ENCODE assay signal across 15 cellular contexts in the genomic region with DNA sequence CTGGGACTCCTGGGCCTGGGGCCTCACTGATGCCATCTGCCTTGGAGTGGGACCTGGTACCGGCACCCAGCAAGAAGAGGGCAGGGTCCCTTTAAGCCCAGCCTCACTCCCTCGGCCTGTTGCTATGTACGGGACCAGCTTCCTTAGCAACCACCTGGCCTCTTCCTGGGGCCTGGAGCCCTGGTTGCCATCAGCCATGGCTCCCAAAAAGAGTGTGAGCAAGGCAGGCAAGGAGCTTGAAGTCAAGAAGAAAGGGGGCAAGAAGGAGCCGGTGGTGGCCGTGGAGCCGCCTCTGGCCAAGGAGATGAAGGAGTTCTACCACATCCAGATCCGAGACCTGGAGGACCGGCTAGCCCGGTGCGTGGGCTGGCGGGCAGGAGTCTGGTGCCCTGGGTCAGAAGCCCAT. TPM values are rescaled to one million over a fixed set of nuclear protein-coding genes. Genes with fewer than 3 reads are reported as not detected.
DNase-seq lines count a peak whose midpoint lies in the region; ATAC-seq, FAIRE-seq and TF ChIP-seq lines count a peak whose summit lies in the region.
"Had no signal": no experiment of that assay in that cellular context is flagged by ENCODE, and none has a peak within 500 bp of the region (broad histone marks: within the 10 kb centered on the region; RNA-seq: fewer than 3 reads in every experiment).

A gene (plus strand): TSS at position 153 of the 406 bp plus-strand sequence. CDS start 44 bp downstream, at position 197.

- no peak within 1 kb of the TSS for H3K9ac ChIP-seq in HepG2 (ENCODE audit: insufficient read depth, low read depth, low read length)

- no peak for TF ChIP-seq EP300 in HepG2 (IDR thresholded peaks at IDR 0.05; ENCODE audit: low read depth in 2 of 2, low read length in 2 of 2)
- TF ChIP-seq EP300 in HepG2 (CRISPR knock-in tag; IDR thresholded peaks at IDR 0.05; ENCODE audit: borderline replicate concordance): no peak

- H3K27me3 Mint-ChIP-seq in CD8-positive, alpha-beta memory T cell: peaks cover 0 to 3% of the 10 kb centered on the region in 2 donors
- H3K27me3 Mint-ChIP-seq in activated CD8-positive, alpha-beta T cell treated with anti-CD3 and anti-CD28 coated beads for 36 hours: no peaks in the 10 kb centered on the region

- DNase-seq in CD8-positive, alpha-beta memory T cell: no peak
- DNase-seq in H7: peak; percentile 92
- DNase-seq in SK-MEL-5 (ENCODE audit: low read depth, low spot score): peak; percentile 47
- no peak for DNase-seq in HepG2 (ENCODE audit: low spot score)
- no peak for DNase-seq in activated CD8-positive, alpha-beta T cell treated with anti-CD3 and anti-CD28 coated beads for 36 hours
- no peak for DNase-seq in stimulated activated naive CD4-positive, alpha-beta T cell (lab: John Stamatoyannopoulos, UW)
- DNase-seq in NCI-H1092 treated with DMSO at 0.1 percent for 48 hours (lab: John Stamatoyannopoulos, UW): no peak
- no peak for DNase-seq in T-helper 9 cell
- DNase-seq: cortex of kidney, heart right ventricle, natural killer cell had no signal

- no TSS peak for BruUV-seq in HepG2 (replicated peaks; lab: Mats Ljungman, UMichigan)

- intact Hi-C loops in HepG2 (cut with micrococcal nuclease; ENCODE audit: unreplicated experiment): no loop called here
- intact Hi-C loops in activated CD8-positive, alpha-beta T cell treated with anti-CD3 and anti-CD28 coated beads for 36 hours (cut with micrococcal nuclease): no loop called here

- peak within 1 kb of the TSS in 1 of 7 donors; percentile 40 for H3K4me3 Mint-ChIP-seq in CD8-positive, alpha-beta memory T cell
- H3K4me3 Mint-ChIP-seq in activated CD8-positive, alpha-beta T cell treated with anti-CD3 and anti-CD28 coated beads for 36 hours: no peak within 1 kb of the TSS
- H3K4me3 Mint-ChIP-seq: natural killer cell; T-helper 1 cell treated with Interleukin-12 subunit alpha and Interleukin-12 subunit beta and Interleukin-4 antibody, amounts not matched to agents 30 μg/mL and 1 μg/mL, for 36 hours had no signal

- H3K4me1 ChIP-seq in CD8-positive, alpha-beta memory T cell (ENCODE audit: insufficient read depth, low read length): peaks cover 13% of the 10 kb centered on the region
- H3K4me1 ChIP-seq in HepG2 (ENCODE audit: insufficient read depth, low read length): peaks cover 28% of the 10 kb centered on the region
- H3K4me1 ChIP-seq: HAP-1, heart right ventricle had no signal

- 52% methylated on average over 10 of the region's 11 CpGs for WGBS in HepG2 (ENCODE audit: low lambda C conversion rate)

- FAIRE-seq in HepG2 (lab: Jason Lieb, UNC): no peak

- H3K27ac Mint-ChIP-seq in CD8-positive, alpha-beta memory T cell: peak within 1 kb of the TSS in 6 of 8 donors; percentile 19 to 62 (median 42)
- no peak within 1 kb of the TSS for H3K27ac Mint-ChIP-seq in activated CD8-positive, alpha-beta T cell treated with anti-CD3 and anti-CD28 coated beads for 36 hours
- H3K27ac Mint-ChIP-seq: natural killer cell; T-helper 1 cell treated with Interleukin-12 subunit alpha and Interleukin-12 subunit beta and Interleukin-4 antibody, amounts not matched to agents 30 μg/mL and 1 μg/mL, for 36 hours had no signal

- TF ChIP-seq CTCF in HepG2 (CRISPR knock-in tag; IDR thresholded peaks at IDR 0.05): no peak
- no peak for TF ChIP-seq CTCF in activated CD8-positive, alpha-beta T cell treated with anti-CD3 and anti-CD28 coated beads for 36 hours (IDR thresholded peaks at IDR 0.05)

- H3K27me3 ChIP-seq in CD8-positive, alpha-beta memory T cell (ENCODE audit: insufficient read depth, low read length, poor library complexity, severe bottlenecking): no peaks in the 10 kb centered on the region
- H3K27me3 ChIP-seq in H7 (ENCODE audit: control insufficient read depth, insufficient read depth, low read length): no peaks in the 10 kb centered on the region
- peaks cover 3 to 13% of the 10 kb centered on the region in 2 experiments; a peak in 2 of 5 replicates for H3K27me3 ChIP-seq in HepG2 (ENCODE audit: control insufficient read depth in 1 of 2, insufficient read depth in 2 of 2, low read length in 2 of 2)
- H3K27me3 ChIP-seq: heart right ventricle, suprapubic skin had no signal

- CTCF ChIA-PET in CD8-positive, alpha-beta memory T cell (lab: Charles Lee): interaction anchor here (3.8 kb wide), 1 partner anchor 28 kb away, joined by 28 read pairs; a partner anchor contains a TSS
- CTCF ChIA-PET in HepG2 (lab: Yijun Ruan, JAX; ENCODE audit: low intra/inter-chr PET ratio, low total read pairs): interaction anchor here (1.4 kb wide), 1 partner anchor 116 kb away, joined by 3 read pairs; no protein-coding TSS in a partner anchor
- CTCF ChIA-PET in activated CD8-positive, alpha-beta T cell treated with anti-CD3 and anti-CD28 coated beads for 36 hours (lab: Charles Lee): interaction anchor here (1.0 kb wide), 2 partner anchors 28 to 162 kb away, joined by 3 to 4 read pairs; a partner anchor contains a TSS

- no peaks in the 10 kb centered on the region for H3K36me3 ChIP-seq in CD8-positive, alpha-beta memory T cell (ENCODE audit: insufficient read depth, low read length)
- H3K36me3 ChIP-seq in H7 (replicated peaks; ENCODE audit: control insufficient read depth, insufficient read depth, low read length) (no peaks in the 10 kb centered on the region), HepG2 (replicated peaks in 1 of 2; ENCODE audit: control insufficient read depth in 1 of 2, insufficient read depth in 2 of 2, low read length in 2 of 2) (no peaks in the 10 kb centered on the region)
- H3K36me3 ChIP-seq: HAP-1, heart right ventricle, suprapubic skin had no signal

- no peaks in the 10 kb centered on the region for H3K79me2 ChIP-seq in HepG2 (ENCODE audit: insufficient read depth, low read length)

- POLR2A ChIA-PET in CD8-positive, alpha-beta memory T cell (lab: Charles Lee): interaction anchor here (1.1 kb wide), 1 partner anchor 28 kb away, joined by 4 read pairs; a partner anchor contains a TSS
- POLR2A ChIA-PET in HepG2 (lab: Yijun Ruan, JAX): interaction anchor here (1.4 kb wide), 1 partner anchor 9 kb away, joined by 4 read pairs; a partner anchor contains a TSS
- POLR2A ChIA-PET in activated CD8-positive, alpha-beta T cell treated with anti-CD3 and anti-CD28 coated beads for 36 hours (lab: Charles Lee): no interaction called here

- no peak for TF ChIP-seq RAD21 in HepG2 (CRISPR knock-in tag; IDR thresholded peaks at IDR 0.05)

- peaks cover 23 to 29% (median 25%) of the 10 kb centered on the region in 3 donors for H3K4me1 Mint-ChIP-seq in CD8-positive, alpha-beta memory T cell
- H3K4me1 Mint-ChIP-seq in activated CD8-positive, alpha-beta T cell treated with anti-CD3 and anti-CD28 coated beads for 36 hours (ENCODE audit: low read depth): peaks cover 21% of the 10 kb centered on the region

- H3K36me3 Mint-ChIP-seq in CD8-positive, alpha-beta memory T cell: no peaks in the 10 kb centered on the region
- H3K36me3 Mint-ChIP-seq in activated CD8-positive, alpha-beta T cell treated with anti-CD3 and anti-CD28 coated beads for 36 hours (ENCODE audit: low read depth): peaks cover 2% of the 10 kb centered on the region
- H3K36me3 Mint-ChIP-seq: natural killer cell had no signal

- H3K9me3 ChIP-seq in CD8-positive, alpha-beta memory T cell (ENCODE audit: low read length): no peaks in the 10 kb centered on the region
- H3K9me3 ChIP-seq in HepG2 (ENCODE audit: low read length): no peaks in the 10 kb centered on the region
- H3K9me3 ChIP-seq: HAP-1, heart right ventricle, suprapubic skin had no signal

- in situ Hi-C loops in SK-MEL-5 (cut with HindIII; ENCODE audit: low pct_unique_long_range_greater_than_20kb, low sequenced_read_pairs): no loop called here
- in situ Hi-C loops in HepG2 (cut with HindIII; ENCODE audit: extremely low pct_ligation_motif_present, low pct_unique_long_range_greater_than_20kb): no loop called here

- peak; percentile 44 for ATAC-seq in HepG2
- ATAC-seq in activated CD8-positive, alpha-beta T cell treated with anti-CD3 and anti-CD28 coated beads for 36 hours: no peak

- no peak within 1 kb of the TSS for H2AFZ ChIP-seq in HepG2 (ENCODE audit: low read length)

- H4K20me1 ChIP-seq in HepG2 (ENCODE audit: insufficient read depth, low read length): no peaks in the 10 kb centered on the region

- no peak within 1 kb of the TSS for H3K4me3 ChIP-seq in CD8-positive, alpha-beta memory T cell (ENCODE audit: low read length)
- no peak within 1 kb of the TSS for H3K4me3 ChIP-seq in H7 (ENCODE audit: insufficient read depth, low read depth, low read length)
- no peak within 1 kb of the TSS for H3K4me3 ChIP-seq in HepG2 (replicated peaks in 1 of 3; ENCODE audit: insufficient read depth in 1 of 3, low read depth in 2 of 3, low read length in 3 of 3)
- H3K4me3 ChIP-seq: HAP-1, heart right ventricle, suprapubic skin had no signal

- TF ChIP-seq POLR2A in HepG2 (IDR thresholded peaks at IDR 0.05; ENCODE audit: insufficient read depth in 1 of 2, low read depth in 2 of 2, low read length in 2 of 2): no peak

- H3K9me3 Mint-ChIP-seq in CD8-positive, alpha-beta memory T cell: no peaks in the 10 kb centered on the region
- H3K9me3 Mint-ChIP-seq in activated CD8-positive, alpha-beta T cell treated with anti-CD3 and anti-CD28 coated beads for 36 hours: peaks cover 2% of the 10 kb centered on the region
- H3K9me3 Mint-ChIP-seq: natural killer cell had no signal

- H3K4me2 ChIP-seq in HepG2 (ENCODE audit: low read depth, low read length): no peak within 1 kb of the TSS

- H3K27ac ChIP-seq in CD8-positive, alpha-beta memory T cell (ENCODE audit: low read depth, low read length): no peak within 1 kb of the TSS
- H3K27ac ChIP-seq in HepG2 (ENCODE audit: extremely low read length, insufficient read depth, low read length): no peak within 1 kb of the TSS
- H3K27ac ChIP-seq: heart right ventricle, suprapubic skin had no signal

RNA-seq across cellular contexts. Expression of the gene that starts here (rescaled TPM):
- total RNA-seq in CD8-positive, alpha-beta memory T cell: not detected
- 0.33 TPM for polyA plus RNA-seq in CD8-positive, alpha-beta memory T cell
- not detected in 2 replicates for total RNA-seq in H7 (2014; rRNA removed; shearing (Covaris generic))
- total RNA-seq in SK-MEL-5 (2014; rRNA removed; shearing (Covaris generic)): 0.11 TPM in 2 replicates
- polyA plus RNA-seq in SK-MEL-5 (2015; cell fraction: cytosol; rRNA removed): 0.06 TPM in 1 of 2 replicates, not detected in the other
- 0.19 and 0.94 TPM in 2 replicates for polyA plus RNA-seq in SK-MEL-5 (2015; cell fraction: nucleus; rRNA removed)
- not detected in 2 replicates for total RNA-seq in HepG2 (2016; rRNA removed; fragmentation: Illumina TruSeq; extraction: Trizol)
- 0.09 TPM in 1 of 2 replicates, not detected in the other for total RNA-seq in HepG2 (2016; cell fraction: cytosol; rRNA removed; fragmentation: Illumina TruSeq; extraction: Trizol; ENCODE audit: low read depth)
- total RNA-seq in HepG2 (2016; cell fraction: insoluble cytoplasmic fraction; rRNA removed; fragmentation: Illumina TruSeq; extraction: Trizol): 0.11 TPM in 1 of 2 replicates, not detected in the other
- total RNA-seq in HepG2 (2016; cell fraction: membrane; rRNA removed; fragmentation: Illumina TruSeq; extraction: Trizol): not detected in 2 replicates
- not detected in 2 replicates for total RNA-seq in HepG2 (2016; cell fraction: nucleus; rRNA removed; fragmentation: Illumina TruSeq; extraction: Trizol)
- polyA plus RNA-seq in HepG2 (2011; rRNA removed): 0.07 TPM in 1 of 2 replicates, not detected in the other
- polyA plus RNA-seq in HepG2 (2011; cell fraction: cytosol; rRNA removed): 0.03 TPM in 1 of 2 replicates, not detected in the other
- 0.24 and 0.47 TPM in 2 replicates for polyA plus RNA-seq in HepG2 (2011; cell fraction: nucleus; rRNA removed)
- 0.15 and 0.28 TPM in 2 replicates for polyA plus RNA-seq in HepG2 (2012)
- polyA plus RNA-seq in HepG2 (2016; cell fraction: cytosol; fragmentation: Illumina TruSeq; extraction: Trizol; ENCODE audit: low read depth): not detected in 2 replicates
- polyA plus RNA-seq in HepG2 (2016; cell fraction: insoluble cytoplasmic fraction; fragmentation: Illumina TruSeq; extraction: Trizol; ENCODE audit: low read depth): not detected in 2 replicates
- polyA plus RNA-seq in HepG2 (2016; cell fraction: membrane; fragmentation: Illumina TruSeq; extraction: Trizol; ENCODE audit: low read depth): not detected in 2 replicates
- polyA plus RNA-seq in HepG2 (2016; cell fraction: nucleus; fragmentation: Illumina TruSeq; extraction: Trizol; ENCODE audit: insufficient read depth, low read depth): not detected in 2 replicates
- polyA minus RNA-seq in HepG2 (2011; rRNA and poly(A)+ RNA removed; ENCODE audit: low replicate concordance): not detected in 2 replicates
- not detected in 2 replicates for polyA minus RNA-seq in HepG2 (2011; cell fraction: cytosol; rRNA and poly(A)+ RNA removed)
- 0.12 TPM in 1 of 2 replicates, not detected in the other for polyA minus RNA-seq in HepG2 (2011; cell fraction: nucleus; rRNA and poly(A)+ RNA removed)
- under 1 TPM in 1 of 2 experiments, not detected in 1; 0.11 TPM for total RNA-seq in activated CD8-positive, alpha-beta T cell treated with anti-CD3 and anti-CD28 coated beads for 36 hours
- total RNA-seq: G401, natural killer cell had no signal

Comparison
In these comparisons a context has a peak if more than half of its experiments do, and no peak if none do; other contexts are left out.
1. Peak in DNase-seq in H7; RNA of the gene not detected or under 1 TPM.
2. Peak in DNase-seq in SK-MEL-5; RNA of the gene not detected or under 1 TPM.
3. Peak in ATAC-seq in HepG2; RNA of the gene not detected or under 1 TPM.